Comparison of ENCODE assay signal across 1 cellular context in the genomic region with DNA sequence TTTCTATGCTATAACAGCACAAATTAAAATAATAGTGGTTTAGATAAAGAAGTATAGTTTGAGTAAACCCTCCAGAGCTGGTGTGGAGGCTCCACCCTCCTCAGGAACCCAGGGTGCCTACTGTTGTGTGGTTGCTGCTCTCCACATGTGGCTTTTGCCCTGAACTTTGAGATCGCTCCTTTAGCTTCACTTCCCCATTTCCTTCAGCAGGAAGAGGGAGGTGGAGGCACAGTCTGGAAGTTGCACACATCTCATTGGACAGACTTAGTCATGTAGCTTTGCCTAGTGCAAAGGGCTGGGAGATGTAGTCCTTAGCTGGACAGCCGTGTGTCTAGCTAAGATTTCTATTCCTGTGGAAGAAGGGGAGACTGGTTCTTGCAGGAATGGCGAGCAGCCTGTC.
TF ChIP-seq lines count a peak whose summit lies in the region.

No MANE protein-coding gene starts in this region.

TF ChIP-seq in HepG2, 621 proteins besides CTCF, POLR2A, EP300 and RAD21:
- TF ChIP-seq, protein P1, sequence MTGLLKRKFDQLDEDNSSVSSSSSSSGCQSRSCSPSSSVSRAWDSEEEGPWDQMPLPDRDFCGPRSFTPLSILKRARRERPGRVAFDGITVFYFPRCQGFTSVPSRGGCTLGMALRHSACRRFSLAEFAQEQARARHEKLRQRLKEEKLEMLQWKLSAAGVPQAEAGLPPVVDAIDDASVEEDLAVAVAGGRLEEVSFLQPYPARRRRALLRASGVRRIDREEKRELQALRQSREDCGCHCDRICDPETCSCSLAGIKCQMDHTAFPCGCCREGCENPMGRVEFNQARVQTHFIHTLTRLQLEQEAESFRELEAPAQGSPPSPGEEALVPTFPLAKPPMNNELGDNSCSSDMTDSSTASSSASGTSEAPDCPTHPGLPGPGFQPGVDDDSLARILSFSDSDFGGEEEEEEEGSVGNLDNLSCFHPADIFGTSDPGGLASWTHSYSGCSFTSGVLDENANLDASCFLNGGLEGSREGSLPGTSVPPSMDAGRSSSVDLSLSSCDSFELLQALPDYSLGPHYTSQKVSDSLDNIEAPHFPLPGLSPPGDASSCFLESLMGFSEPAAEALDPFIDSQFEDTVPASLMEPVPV (CRISPR knock-in tag; IDR thresholded peaks at IDR 0.05), result no peak
- TF ChIP-seq ZNF367 (CRISPR knock-in tag; IDR thresholded peaks at IDR 0.05; ENCODE audit: borderline replicate concordance) (no peak), ZNF672 (CRISPR knock-in tag; IDR thresholded peaks at IDR 0.05) (no peak), ZNF383 (CRISPR knock-in tag; IDR thresholded peaks at IDR 0.05; ENCODE audit: borderline replicate concordance) (no peak), HNRNPLL (IDR thresholded peaks at IDR 0.05; ENCODE audit: low read depth, low read length, poor library complexity, severe bottlenecking) (no peak), SRY (CRISPR knock-in tag; IDR thresholded peaks at IDR 0.05) (no peak), KMT2B (CRISPR knock-in tag; IDR thresholded peaks at IDR 0.05) (no peak), MTA3 (CRISPR knock-in tag; IDR thresholded peaks at IDR 0.05) (no peak)
- TF ChIP-seq, protein P2, sequence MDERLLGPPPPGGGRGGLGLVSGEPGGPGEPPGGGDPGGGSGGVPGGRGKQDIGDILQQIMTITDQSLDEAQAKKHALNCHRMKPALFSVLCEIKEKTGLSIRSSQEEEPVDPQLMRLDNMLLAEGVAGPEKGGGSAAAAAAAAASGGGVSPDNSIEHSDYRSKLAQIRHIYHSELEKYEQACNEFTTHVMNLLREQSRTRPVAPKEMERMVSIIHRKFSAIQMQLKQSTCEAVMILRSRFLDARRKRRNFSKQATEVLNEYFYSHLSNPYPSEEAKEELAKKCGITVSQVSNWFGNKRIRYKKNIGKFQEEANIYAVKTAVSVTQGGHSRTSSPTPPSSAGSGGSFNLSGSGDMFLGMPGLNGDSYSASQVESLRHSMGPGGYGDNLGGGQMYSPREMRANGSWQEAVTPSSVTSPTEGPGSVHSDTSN (CRISPR knock-in tag; IDR thresholded peaks at IDR 0.05), result no peak
- TF ChIP-seq, protein P3, sequence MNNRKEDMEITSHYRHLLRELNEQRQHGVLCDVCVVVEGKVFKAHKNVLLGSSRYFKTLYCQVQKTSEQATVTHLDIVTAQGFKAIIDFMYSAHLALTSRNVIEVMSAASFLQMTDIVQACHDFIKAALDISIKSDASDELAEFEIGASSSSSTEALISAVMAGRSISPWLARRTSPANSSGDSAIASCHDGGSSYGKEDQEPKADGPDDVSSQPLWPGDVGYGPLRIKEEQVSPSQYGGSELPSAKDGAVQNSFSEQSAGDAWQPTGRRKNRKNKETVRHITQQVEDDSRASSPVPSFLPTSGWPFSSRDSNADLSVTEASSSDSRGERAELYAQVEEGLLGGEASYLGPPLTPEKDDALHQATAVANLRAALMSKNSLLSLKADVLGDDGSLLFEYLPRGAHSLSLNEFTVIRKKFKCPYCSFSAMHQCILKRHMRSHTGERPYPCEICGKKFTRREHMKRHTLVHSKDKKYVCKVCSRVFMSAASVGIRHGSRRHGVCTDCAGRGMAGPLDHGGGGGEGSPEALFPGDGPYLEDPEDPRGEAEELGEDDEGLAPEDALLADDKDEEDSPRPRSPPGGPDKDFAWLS (CRISPR knock-in tag; IDR thresholded peaks at IDR 0.05; ENCODE audit: borderline replicate concordance), result no peak
- TF ChIP-seq, protein P4, sequence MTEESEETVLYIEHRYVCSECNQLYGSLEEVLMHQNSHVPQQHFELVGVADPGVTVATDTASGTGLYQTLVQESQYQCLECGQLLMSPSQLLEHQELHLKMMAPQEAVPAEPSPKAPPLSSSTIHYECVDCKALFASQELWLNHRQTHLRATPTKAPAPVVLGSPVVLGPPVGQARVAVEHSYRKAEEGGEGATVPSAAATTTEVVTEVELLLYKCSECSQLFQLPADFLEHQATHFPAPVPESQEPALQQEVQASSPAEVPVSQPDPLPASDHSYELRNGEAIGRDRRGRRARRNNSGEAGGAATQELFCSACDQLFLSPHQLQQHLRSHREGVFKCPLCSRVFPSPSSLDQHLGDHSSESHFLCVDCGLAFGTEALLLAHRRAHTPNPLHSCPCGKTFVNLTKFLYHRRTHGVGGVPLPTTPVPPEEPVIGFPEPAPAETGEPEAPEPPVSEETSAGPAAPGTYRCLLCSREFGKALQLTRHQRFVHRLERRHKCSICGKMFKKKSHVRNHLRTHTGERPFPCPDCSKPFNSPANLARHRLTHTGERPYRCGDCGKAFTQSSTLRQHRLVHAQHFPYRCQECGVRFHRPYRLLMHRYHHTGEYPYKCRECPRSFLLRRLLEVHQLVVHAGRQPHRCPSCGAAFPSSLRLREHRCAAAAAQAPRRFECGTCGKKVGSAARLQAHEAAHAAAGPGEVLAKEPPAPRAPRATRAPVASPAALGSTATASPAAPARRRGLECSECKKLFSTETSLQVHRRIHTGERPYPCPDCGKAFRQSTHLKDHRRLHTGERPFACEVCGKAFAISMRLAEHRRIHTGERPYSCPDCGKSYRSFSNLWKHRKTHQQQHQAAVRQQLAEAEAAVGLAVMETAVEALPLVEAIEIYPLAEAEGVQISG (CRISPR knock-in tag; IDR thresholded peaks at IDR 0.05), result no peak
- TF ChIP-seq, protein P5, sequence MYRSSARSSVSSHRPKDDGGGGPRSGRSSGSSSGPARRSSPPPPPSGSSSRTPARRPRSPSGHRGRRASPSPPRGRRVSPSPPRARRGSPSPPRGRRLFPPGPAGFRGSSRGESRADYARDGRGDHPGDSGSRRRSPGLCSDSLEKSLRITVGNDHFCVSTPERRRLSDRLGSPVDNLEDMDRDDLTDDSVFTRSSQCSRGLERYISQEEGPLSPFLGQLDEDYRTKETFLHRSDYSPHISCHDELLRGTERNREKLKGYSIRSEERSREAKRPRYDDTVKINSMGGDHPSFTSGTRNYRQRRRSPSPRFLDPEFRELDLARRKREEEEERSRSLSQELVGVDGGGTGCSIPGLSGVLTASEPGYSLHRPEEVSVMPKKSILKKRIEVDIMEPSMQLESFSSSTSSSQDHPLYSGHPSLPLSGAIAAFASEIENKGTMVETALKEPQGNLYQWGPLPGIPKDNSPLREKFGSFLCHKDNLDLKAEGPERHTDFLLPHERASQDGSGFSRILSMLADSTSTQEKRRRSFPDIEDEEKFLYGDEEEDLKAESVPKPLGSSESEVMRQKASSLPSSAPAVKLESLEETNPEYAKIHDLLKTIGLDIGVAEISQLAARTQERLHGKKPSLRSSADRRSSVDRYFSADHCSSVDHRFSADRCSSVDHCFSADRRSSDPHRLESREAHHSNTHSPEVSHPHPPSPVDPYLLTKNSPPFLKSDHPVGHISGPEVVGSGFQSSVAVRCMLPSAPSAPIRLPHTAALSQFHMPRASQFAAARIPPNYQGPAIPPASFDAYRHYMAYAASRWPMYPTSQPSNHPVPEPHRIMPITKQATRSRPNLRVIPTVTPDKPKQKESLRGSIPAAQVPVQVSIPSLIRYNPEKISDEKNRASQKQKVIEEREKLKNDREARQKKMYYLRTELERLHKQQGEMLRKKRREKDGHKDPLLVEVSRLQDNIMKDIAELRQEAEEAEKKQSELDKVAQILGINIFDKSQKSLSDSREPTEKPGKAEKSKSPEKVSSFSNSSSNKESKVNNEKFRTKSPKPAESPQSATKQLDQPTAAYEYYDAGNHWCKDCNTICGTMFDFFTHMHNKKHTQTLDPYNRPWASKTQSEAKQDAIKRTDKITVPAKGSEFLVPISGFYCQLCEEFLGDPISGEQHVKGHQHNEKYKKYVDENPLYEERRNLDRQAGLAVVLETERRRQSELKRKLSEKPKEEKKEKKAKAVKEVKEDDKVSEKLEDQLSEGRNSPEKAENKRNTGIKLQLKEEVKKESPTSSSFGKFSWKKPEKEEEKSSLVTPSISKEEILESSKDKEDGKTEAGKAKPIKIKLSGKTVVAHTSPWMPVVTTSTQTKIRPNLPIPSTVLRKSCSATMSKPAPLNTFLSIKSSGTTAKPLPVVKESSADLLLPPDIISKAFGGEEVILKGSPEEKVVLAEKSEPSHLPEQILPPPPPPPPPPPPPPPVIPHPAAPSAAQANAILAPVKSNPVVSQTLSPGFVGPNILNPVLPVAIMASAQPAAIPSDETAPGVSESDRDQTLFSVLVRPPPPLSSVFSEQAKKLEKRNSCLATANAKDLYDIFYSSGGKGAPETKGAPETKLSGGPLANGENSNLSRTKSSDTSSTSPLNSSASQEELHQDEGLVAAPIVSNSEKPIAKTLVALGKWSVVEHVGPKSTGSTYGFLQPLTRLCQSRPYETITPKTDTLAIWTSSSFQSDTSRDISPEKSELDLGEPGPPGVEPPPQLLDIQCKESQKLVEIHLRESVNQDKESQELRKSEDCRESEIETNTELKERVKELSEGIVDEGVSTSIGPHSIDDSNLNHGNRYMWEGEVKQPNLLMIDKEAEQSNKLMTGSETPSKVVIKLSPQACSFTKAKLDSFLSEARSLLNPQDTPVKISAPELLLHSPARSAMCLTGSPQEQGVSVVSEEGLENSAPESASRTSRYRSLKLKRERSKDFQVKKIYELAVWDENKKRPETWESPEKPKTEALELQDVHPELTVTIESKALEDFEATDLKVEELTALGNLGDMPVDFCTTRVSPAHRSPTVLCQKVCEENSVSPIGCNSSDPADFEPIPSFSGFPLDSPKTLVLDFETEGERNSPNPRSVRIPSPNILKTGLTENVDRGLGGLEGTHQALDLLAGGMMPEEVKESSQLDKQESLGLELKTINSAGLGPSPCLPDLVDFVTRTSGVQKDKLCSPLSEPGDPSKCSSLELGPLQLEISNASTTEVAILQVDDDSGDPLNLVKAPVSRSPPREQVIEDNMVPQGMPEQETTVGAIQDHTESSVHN (CRISPR knock-in tag; IDR thresholded peaks at IDR 0.05), result no peak
- TF ChIP-seq, protein P6, sequence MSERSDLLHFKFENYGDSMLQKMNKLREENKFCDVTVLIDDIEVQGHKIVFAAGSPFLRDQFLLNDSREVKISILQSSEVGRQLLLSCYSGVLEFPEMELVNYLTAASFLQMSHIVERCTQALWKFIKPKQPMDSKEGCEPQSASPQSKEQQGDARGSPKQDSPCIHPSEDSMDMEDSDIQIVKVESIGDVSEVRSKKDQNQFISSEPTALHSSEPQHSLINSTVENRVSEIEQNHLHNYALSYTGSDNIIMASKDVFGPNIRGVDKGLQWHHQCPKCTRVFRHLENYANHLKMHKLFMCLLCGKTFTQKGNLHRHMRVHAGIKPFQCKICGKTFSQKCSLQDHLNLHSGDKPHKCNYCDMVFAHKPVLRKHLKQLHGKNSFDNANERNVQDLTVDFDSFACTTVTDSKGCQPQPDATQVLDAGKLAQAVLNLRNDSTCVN (CRISPR knock-in tag; IDR thresholded peaks at IDR 0.05; ENCODE audit: borderline replicate concordance), result no peak
- TF ChIP-seq, protein P7, sequence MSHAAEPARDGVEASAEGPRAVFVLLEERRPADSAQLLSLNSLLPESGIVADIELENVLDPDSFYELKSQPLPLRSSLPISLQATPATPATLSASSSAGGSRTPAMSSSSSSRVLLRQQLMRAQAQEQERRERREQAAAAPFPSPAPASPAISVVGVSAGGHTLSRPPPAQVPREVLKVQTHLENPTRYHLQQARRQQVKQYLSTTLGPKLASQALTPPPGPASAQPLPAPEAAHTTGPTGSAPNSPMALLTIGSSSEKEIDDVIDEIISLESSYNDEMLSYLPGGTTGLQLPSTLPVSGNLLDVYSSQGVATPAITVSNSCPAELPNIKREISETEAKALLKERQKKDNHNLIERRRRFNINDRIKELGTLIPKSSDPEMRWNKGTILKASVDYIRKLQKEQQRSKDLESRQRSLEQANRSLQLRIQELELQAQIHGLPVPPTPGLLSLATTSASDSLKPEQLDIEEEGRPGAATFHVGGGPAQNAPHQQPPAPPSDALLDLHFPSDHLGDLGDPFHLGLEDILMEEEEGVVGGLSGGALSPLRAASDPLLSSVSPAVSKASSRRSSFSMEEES (CRISPR knock-in tag; IDR thresholded peaks at IDR 0.05), result no peak
- TF ChIP-seq, protein P8, sequence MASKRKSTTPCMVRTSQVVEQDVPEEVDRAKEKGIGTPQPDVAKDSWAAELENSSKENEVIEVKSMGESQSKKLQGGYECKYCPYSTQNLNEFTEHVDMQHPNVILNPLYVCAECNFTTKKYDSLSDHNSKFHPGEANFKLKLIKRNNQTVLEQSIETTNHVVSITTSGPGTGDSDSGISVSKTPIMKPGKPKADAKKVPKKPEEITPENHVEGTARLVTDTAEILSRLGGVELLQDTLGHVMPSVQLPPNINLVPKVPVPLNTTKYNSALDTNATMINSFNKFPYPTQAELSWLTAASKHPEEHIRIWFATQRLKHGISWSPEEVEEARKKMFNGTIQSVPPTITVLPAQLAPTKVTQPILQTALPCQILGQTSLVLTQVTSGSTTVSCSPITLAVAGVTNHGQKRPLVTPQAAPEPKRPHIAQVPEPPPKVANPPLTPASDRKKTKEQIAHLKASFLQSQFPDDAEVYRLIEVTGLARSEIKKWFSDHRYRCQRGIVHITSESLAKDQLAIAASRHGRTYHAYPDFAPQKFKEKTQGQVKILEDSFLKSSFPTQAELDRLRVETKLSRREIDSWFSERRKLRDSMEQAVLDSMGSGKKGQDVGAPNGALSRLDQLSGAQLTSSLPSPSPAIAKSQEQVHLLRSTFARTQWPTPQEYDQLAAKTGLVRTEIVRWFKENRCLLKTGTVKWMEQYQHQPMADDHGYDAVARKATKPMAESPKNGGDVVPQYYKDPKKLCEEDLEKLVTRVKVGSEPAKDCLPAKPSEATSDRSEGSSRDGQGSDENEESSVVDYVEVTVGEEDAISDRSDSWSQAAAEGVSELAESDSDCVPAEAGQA (IDR thresholded peaks at IDR 0.05; ENCODE audit: low read depth), result no peak
- TF ChIP-seq, protein P8 (CRISPR knock-in tag; IDR thresholded peaks at IDR 0.05; ENCODE audit: borderline replicate concordance), result no peak
- TF ChIP-seq, protein P9, sequence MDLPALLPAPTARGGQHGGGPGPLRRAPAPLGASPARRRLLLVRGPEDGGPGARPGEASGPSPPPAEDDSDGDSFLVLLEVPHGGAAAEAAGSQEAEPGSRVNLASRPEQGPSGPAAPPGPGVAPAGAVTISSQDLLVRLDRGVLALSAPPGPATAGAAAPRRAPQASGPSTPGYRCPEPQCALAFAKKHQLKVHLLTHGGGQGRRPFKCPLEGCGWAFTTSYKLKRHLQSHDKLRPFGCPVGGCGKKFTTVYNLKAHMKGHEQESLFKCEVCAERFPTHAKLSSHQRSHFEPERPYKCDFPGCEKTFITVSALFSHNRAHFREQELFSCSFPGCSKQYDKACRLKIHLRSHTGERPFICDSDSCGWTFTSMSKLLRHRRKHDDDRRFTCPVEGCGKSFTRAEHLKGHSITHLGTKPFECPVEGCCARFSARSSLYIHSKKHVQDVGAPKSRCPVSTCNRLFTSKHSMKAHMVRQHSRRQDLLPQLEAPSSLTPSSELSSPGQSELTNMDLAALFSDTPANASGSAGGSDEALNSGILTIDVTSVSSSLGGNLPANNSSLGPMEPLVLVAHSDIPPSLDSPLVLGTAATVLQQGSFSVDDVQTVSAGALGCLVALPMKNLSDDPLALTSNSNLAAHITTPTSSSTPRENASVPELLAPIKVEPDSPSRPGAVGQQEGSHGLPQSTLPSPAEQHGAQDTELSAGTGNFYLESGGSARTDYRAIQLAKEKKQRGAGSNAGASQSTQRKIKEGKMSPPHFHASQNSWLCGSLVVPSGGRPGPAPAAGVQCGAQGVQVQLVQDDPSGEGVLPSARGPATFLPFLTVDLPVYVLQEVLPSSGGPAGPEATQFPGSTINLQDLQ (CRISPR knock-in tag; IDR thresholded peaks at IDR 0.05), result no peak
